Comparison of ENCODE assay signal across 30 cellular contexts in the genomic region with DNA sequence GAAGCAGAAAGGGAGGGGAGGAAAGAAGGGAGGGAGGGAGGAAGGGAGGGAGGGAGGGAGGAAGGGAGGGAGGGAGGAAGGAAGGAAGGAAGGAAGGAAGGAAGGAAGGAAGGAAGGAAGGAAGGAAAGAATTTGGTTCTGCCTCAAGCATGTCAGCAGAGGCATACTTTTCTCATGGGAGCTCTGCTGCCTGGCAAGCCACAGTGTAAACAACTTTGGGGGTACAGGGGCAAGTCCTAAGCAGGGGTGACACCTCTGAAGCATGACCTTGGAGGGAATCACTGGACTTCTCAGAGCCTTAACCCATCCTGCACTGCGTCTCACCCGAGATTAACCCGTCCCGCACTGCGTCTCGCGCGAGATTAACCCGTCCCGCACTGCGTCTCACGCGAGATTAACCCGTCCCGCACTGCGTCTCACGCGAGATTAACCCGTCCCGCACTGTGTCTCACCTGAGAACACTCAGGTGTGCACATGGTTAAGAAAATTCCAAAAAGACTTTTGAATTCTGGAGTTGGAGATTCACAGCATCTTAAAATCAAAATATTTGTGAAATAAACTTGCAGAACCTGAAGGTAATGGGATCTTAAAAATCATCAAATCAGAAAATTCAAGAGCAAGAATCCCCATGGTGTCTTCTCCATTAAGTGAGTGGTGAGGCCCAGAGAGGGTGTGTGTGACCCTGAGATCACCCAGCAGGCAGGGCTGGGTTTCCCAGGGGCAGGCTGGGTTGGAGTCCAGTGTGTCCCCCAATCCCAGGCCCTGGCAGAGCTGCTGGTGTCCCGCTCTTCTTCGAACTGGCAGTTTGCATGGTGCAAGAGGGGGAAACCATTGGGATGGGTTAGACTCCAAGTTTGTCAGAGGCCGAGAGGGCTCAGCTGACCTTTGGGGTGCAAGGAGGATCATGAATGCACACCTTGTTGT.
"Had no signal": no experiment of that assay in that cellular context is flagged by ENCODE, and none has a peak within 500 bp of the region (broad histone marks: within the 10 kb centered on the region; RNA-seq: fewer than 3 reads in every experiment).

No MANE protein-coding gene starts in this region.

- ATAC-seq: foreskin keratinocyte; mucosa of descending colon; natural killer cell treated with Interleukin-12 subunit alpha and Interleukin-12 subunit beta and Interleukin-15 and Interleukin-18, amount 100 ng/mL, for 72 hours; stimulated activated naive B cell treated with anti-CD40 and anti-IgM and Interleukin-4, amounts not matched to agents 10 μg/mL and 1 μg/mL and 100 μg/mL, for 72 hours had no signal

- H3K9me3 ChIP-seq: esophagus muscularis mucosa, left ventricle myocardium inferior, mucosa of descending colon, neutrophil, sigmoid colon, stomach, tibial artery had no signal

- FAIRE-seq: bronchial epithelial cell, colon, small intestine, TTC549 had no signal

- H3K4me3 Mint-ChIP-seq: activated naive CD8-positive, alpha-beta T cell; central memory CD8-positive, alpha-beta T cell; natural killer cell treated with Interleukin-12 subunit alpha and Interleukin-12 subunit beta and Interleukin-15 and Interleukin-18, amount 100 ng/mL, for 72 hours; stimulated activated naive B cell treated with anti-CD40 and anti-IgM and Interleukin-4, amounts not matched to agents 10 μg/mL and 1 μg/mL and 100 μg/mL, for 72 hours; T-helper 1 cell treated with Interleukin-12 subunit alpha and Interleukin-12 subunit beta and Interleukin-4 antibody, amounts not matched to agents 30 μg/mL and 1 μg/mL, for 36 hours had no signal

- H3K4me3 ChIP-seq: esophagus muscularis mucosa, left ventricle myocardium inferior, mucosa of descending colon, sigmoid colon, stomach, tibial artery had no signal

- H3K27ac Mint-ChIP-seq: activated naive CD8-positive, alpha-beta T cell; natural killer cell treated with Interleukin-12 subunit alpha and Interleukin-12 subunit beta and Interleukin-15 and Interleukin-18, amount 100 ng/mL, for 72 hours; progenitor cell of endocrine pancreas; stimulated activated naive B cell treated with anti-CD40 and anti-IgM and Interleukin-4, amounts not matched to agents 10 μg/mL and 1 μg/mL and 100 μg/mL, for 72 hours; T-helper 1 cell treated with Interleukin-12 subunit alpha and Interleukin-12 subunit beta and Interleukin-4 antibody, amounts not matched to agents 30 μg/mL and 1 μg/mL, for 36 hours had no signal

- H3K9me3 Mint-ChIP-seq: central memory CD8-positive, alpha-beta T cell; natural killer cell treated with Interleukin-12 subunit alpha and Interleukin-12 subunit beta and Interleukin-15 and Interleukin-18, amount 100 ng/mL, for 72 hours; stimulated activated naive B cell treated with anti-CD40 and anti-IgM and Interleukin-4, amounts not matched to agents 10 μg/mL and 1 μg/mL and 100 μg/mL, for 72 hours; T-helper 1 cell treated with Interleukin-12 subunit alpha and Interleukin-12 subunit beta and Interleukin-4 antibody, amounts not matched to agents 30 μg/mL and 1 μg/mL, for 36 hours had no signal

- DNase-seq: activated CD4-positive, alpha-beta T cell treated with anti-CD3 and anti-CD28 coated beads for 48 hours; activated CD4-positive, alpha-beta T cell treated with anti-CD3 and anti-CD28 coated beads, Interleukin-2, amount 50 U/mL, for 48 hours; activated CD8-positive, alpha-beta memory T cell treated with anti-CD3 and anti-CD28 coated beads for 24 hours; activated effector memory CD4-positive, alpha-beta T cell treated with Interleukin-2 at 50 U/mL for 16 hours; activated naive CD4-positive, alpha-beta T cell treated with Interleukin-2 at 50 U/mL for 16 hours; anterior cingulate cortex; dermis blood vessel endothelial cell; effector CD4-positive, alpha-beta T cell; foreskin keratinocyte; islet precursor cell; left ventricle myocardium inferior; mucosa of descending colon; sigmoid colon; small intestine; stimulated activated CD4-positive, alpha-beta T cell treated with anti-CD3 and anti-CD28 coated beads, Interleukin-1b, Interleukin-23, amount 100 ng/mL, for 48 hours; stimulated activated naive B cell treated with anti-CD40 and anti-IgM and Interleukin-4, amounts not matched to agents 10 μg/mL and 1 μg/mL and 100 μg/mL, for 72 hours; stomach; T-helper 9 cell; tibial artery had no signal

- H3K27ac ChIP-seq: esophagus muscularis mucosa, foreskin keratinocyte, left ventricle myocardium inferior, neutrophil, sigmoid colon, stomach, tibial artery, VCaP had no signal

- H3K36me3 ChIP-seq: esophagus muscularis mucosa, left ventricle myocardium inferior, neutrophil, sigmoid colon, stomach, tibial artery had no signal

- H3K4me1 Mint-ChIP-seq: central memory CD8-positive, alpha-beta T cell had no signal

- H3K4me1 ChIP-seq: foreskin keratinocyte had no signal

- H3K36me3 Mint-ChIP-seq: activated naive CD8-positive, alpha-beta T cell; natural killer cell treated with Interleukin-12 subunit alpha and Interleukin-12 subunit beta and Interleukin-15 and Interleukin-18, amount 100 ng/mL, for 72 hours had no signal
